8 cellular contexts compared by ENCODE assay signal in the genomic region with DNA sequence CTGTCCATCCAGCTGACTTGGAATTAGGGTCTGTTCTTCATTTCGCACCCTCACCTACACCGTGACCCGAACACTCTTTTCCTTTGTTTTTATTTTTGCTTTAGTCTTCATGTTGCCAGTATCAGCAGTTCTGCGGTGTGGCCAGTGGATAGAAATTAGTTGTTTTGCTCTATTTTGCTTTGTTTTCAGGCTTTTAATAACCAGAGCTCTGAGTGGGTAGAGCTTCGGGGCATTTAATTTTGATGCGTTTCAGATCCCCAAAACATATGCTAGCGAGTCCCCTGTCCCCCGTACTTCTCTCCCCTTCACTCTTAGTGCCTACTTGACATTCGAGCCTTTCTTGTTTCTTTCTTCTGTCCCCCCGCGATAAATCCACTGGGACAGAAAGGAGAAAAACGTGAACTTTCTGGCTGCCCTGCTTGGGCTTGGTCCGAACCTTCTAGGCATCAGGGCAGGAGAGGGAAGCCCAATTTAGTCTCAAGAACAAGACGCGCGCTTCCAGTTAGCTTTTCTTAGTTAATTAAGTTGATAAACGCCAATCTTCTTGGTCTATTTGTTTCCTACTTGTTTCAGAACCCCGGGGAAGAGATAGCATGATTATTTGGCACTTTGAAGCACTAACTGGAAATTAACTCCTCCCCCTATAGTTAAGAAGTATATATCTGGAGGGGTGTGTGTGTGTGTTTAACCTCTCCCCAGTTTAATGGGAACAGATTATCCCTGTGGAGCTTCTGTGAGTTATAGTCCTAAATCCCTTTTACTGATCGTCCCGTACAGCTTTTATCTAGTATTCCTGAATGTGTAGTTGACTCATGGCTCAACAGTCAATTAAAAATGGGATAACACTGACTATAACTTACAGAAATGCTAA. TPM values are rescaled to one million over a fixed set of nuclear protein-coding genes. Genes with fewer than 3 reads are reported as not detected.
DNase-seq lines count a peak whose midpoint lies in the region; ATAC-seq and TF ChIP-seq lines count a peak whose summit lies in the region.

No MANE protein-coding gene starts in this region.

- H3K36me3 Mint-ChIP-seq in naive B cell = peaks cover 0 to 8% of the 10 kb centered on the region in 2 donors

- ATAC-seq in naive B cell (ENCODE audit: low read depth in 2 of 2) (no peak), GM18511 (IDR thresholded peaks at IDR 0.05; ENCODE audit: unreplicated experiment) (no peak), sciatic nerve (no peak)

- H3K4me3 Mint-ChIP-seq in naive B cell = peak overlapping the region; percentile 92 to 100 (median 99)

- intact Hi-C loops in sciatic nerve (cut with DNase I) = no loop called here

- H3K36me3 ChIP-seq in Peyer's patch (peaks cover 0 to 7% (median 0%) of the 10 kb centered on the region in 3 donors), ectodermal cell (ENCODE audit: control insufficient read depth, insufficient read depth, low read length) (no peaks in the 10 kb centered on the region)

- H3K27me3 Mint-ChIP-seq in naive B cell = no peaks in the 10 kb centered on the region

- no peaks in the 10 kb centered on the region for H3K27me3 ChIP-seq in Peyer's patch
- H3K27me3 ChIP-seq in ectodermal cell (ENCODE audit: control insufficient read depth, insufficient read depth, low read length, poor library complexity, severe bottlenecking) = peaks cover 4% of the 10 kb centered on the region

- H3K4me1 Mint-ChIP-seq in naive B cell = peaks cover 17 to 37% (median 29%) of the 10 kb centered on the region in 3 donors

- H3K4me3 ChIP-seq in Peyer's patch (peak overlapping the region; percentile 76 to 96 (median 80)), ectodermal cell (ENCODE audit: insufficient read depth, low read depth, low read length) (peak overlapping the region; percentile 90)

- WGBS in ectodermal cell, 2 experiments = 8 to 9% methylated on average over 18 to 20 of the region's 20 CpGs

- peak overlapping the region; percentile 96 to 100 (median 98) for H3K27ac ChIP-seq in Peyer's patch
- no peak overlapping the region for H3K27ac ChIP-seq in ectodermal cell (ENCODE audit: insufficient read depth, low read depth, low read length, poor library complexity, severe bottlenecking)

- H3K4me1 ChIP-seq in Peyer's patch (peaks cover 0 to 26% (median 8%) of the 10 kb centered on the region in 4 donors), ectodermal cell (ENCODE audit: control insufficient read depth, insufficient read depth, low read length) (no peaks in the 10 kb centered on the region)

- H3K9me3 Mint-ChIP-seq in naive B cell = no peaks in the 10 kb centered on the region

- peak overlapping the region; percentile 99 to 100 (median 100) for H3K27ac Mint-ChIP-seq in naive B cell

- no peaks in the 10 kb centered on the region for H3K9me3 ChIP-seq in Peyer's patch
- no peaks in the 10 kb centered on the region for H3K9me3 ChIP-seq in ectodermal cell (ENCODE audit: control insufficient read depth, low read length)

- no peak for TF ChIP-seq POLR2A in Peyer's patch (IDR thresholded peaks at IDR 0.05)

- DNase-seq in activated effector memory CD4-positive, alpha-beta T cell treated with Interleukin-2 at 50 U/mL for 16 hours = peak; percentile 1
- no peak for DNase-seq in activated effector memory CD4-positive, alpha-beta T cell treated with anti-CD3 and anti-CD28 coated beads, Interleukin-2, amount 50 U/mL, for 16 hours
- DNase-seq in Peyer's patch (no peak), naive B cell (no peak), sciatic nerve (ENCODE audit: low spot score) (no peak)
- no peak for DNase-seq in activated CD4-positive, CD25-positive, alpha-beta regulatory T cell treated with anti-CD3 and anti-CD28 coated beads, Interleukin-2, amount 50 U/mL, for 72 hours

- TF ChIP-seq CTCF in Peyer's patch (IDR thresholded peaks at IDR 0.05) = no peak

RNA-seq across cellular contexts. Expression of a gene that starts 0.9 kb away (rescaled TPM):
- total RNA-seq in Peyer's patch (10 to 100 TPM in 2 of 4 donors, 1 to 10 TPM in 2; 6.0 to 21.5 (median 8.6) TPM), sciatic nerve (13.3 TPM)
- polyA plus RNA-seq in ectodermal cell (2013, experiment 1 of 4) = 8.2 TPM
- 8.3 TPM for polyA plus RNA-seq in ectodermal cell (2013, experiment 2 of 4)
- 8.6 TPM for polyA plus RNA-seq in ectodermal cell (2013, experiment 3 of 4)
- polyA plus RNA-seq in ectodermal cell (2013, experiment 4 of 4) = 8.0 TPM
- 1 to 10 TPM; 4.0 to 6.8 (median 5.3) TPM for polyA plus RNA-seq in naive B cell (ENCODE audit: low read depth in 6 of 6)

RNA-seq across cellular contexts. Expression of a gene that starts 1.1 kb away (rescaled TPM):
- total RNA-seq in Peyer's patch (10 to 100 TPM in 3 of 4 donors, 1 to 10 TPM in 1; 8.4 to 14.9 (median 13.7) TPM), sciatic nerve (21.4 TPM)
- 28.5 TPM for polyA plus RNA-seq in ectodermal cell (2013, experiment 1 of 4)
- 23.0 TPM for polyA plus RNA-seq in ectodermal cell (2013, experiment 2 of 4)
- polyA plus RNA-seq in ectodermal cell (2013, experiment 3 of 4) = 18.4 TPM
- 25.0 TPM for polyA plus RNA-seq in ectodermal cell (2013, experiment 4 of 4)
- polyA plus RNA-seq in naive B cell (ENCODE audit: low read depth in 6 of 6) = 10 to 100 TPM; 15.6 to 31.8 (median 22.9) TPM
